34 cellular contexts compared by ENCODE assay signal in genomic region chr15:53498996-53499395, GRCh38.
"Had no signal": no experiment of that assay in that cellular context is flagged by ENCODE, and none has a peak within 500 bp of the region (broad histone marks: within the 10 kb centered on the region; RNA-seq: fewer than 3 reads in every experiment).

No MANE protein-coding gene starts in this region.

- H3K4me3 ChIP-seq: MG63 had no signal

- DNase-seq: Karpas-422, Kasumi-1, MG63, MM.1S, MV-4-11, NCI-H1048, NCI-H1092, NCI-H1092 treated with DMSO at 0.1 percent for 48 hours, NCI-H1105, NCI-H1105 treated with DMSO at 0.1 percent for 48 hours, NCI-H1417, NCI-H1417 treated with DMSO at 0.1 percent for 48 hours, NCI-H1436, NCI-H1436 treated with DMSO at 0.1 percent for 48 hours, NCI-H146, NCI-H1694, NCI-H1694 treated with DMSO at 0.1 percent for 48 hours, NCI-H187, NCI-H187 treated with DMSO at 0.1 percent for 48 hours, NCI-H1930, NCI-H2029, NCI-H2029 treated with DMSO at 0.1 percent for 48 hours, NCI-H2081, NCI-H2081 treated with DMSO at 0.1 percent for 48 hours, NCI-H2107, NCI-H2171, NCI-H2171 treated with DMSO at 0.1 percent for 48 hours, NCI-H2227 treated with DMSO at 0.1 percent for 48 hours, NCI-H226, NCI-H345, NCI-H446, NCI-H446 treated with DMSO at 0.1 percent for 48 hours, NCI-H510A, NCI-H510A treated with DMSO at 0.1 percent for 48 hours had no signal

- H3K36me3 ChIP-seq: MG63 had no signal

- H3K27me3 ChIP-seq: MG63 had no signal

- H3K9me3 ChIP-seq: MG63 had no signal
